In genomic region chr9:121683652-121684051, GRCh38 we compare ENCODE assay signal across 17 cellular contexts. TPM values are rescaled to one million over a fixed set of nuclear protein-coding genes. Genes with fewer than 3 reads are reported as not detected.
DNase-seq lines count a peak whose midpoint lies in the region; ATAC-seq and TF ChIP-seq lines count a peak whose summit lies in the region.
"Had no signal": no experiment of that assay in that cellular context is flagged by ENCODE, and none has a peak within 500 bp of the region (broad histone marks: within the 10 kb centered on the region; RNA-seq: fewer than 3 reads in every experiment).

No MANE protein-coding gene starts in this region.

- H3K4me3 ChIP-seq in left ventricle myocardium inferior (no peak overlapping the region), right cardiac atrium (ENCODE audit: low read length) (no peak overlapping the region), HEK293 (ENCODE audit: low read depth, low read length) (no peak overlapping the region), H7 (ENCODE audit: insufficient read depth, low read depth, low read length) (no peak overlapping the region)
- H3K4me3 ChIP-seq: GM12878, GM23338, HAP-1 had no signal

- H3K4me3 Mint-ChIP-seq in mesothelial cell of epicardium (no peak overlapping the region), T-helper 17 cell (no peak overlapping the region)
- H3K4me3 Mint-ChIP-seq: CD14-positive monocyte; CD4-positive, alpha-beta T cell; CD8-positive, alpha-beta memory T cell; GM23338 had no signal

- H3K4me1 ChIP-seq in left ventricle myocardium inferior (peaks cover 56% of the 10 kb centered on the region), right cardiac atrium (ENCODE audit: control insufficient read depth, insufficient read depth, low read length) (no peaks in the 10 kb centered on the region), HEK293 (ENCODE audit: control insufficient read depth, insufficient read depth, low read length) (no peaks in the 10 kb centered on the region)
- H3K4me1 ChIP-seq: HAP-1 had no signal

- peak overlapping the region; percentile 78 for H3K27ac Mint-ChIP-seq in mesothelial cell of epicardium
- no peak overlapping the region for H3K27ac Mint-ChIP-seq in T-helper 17 cell
- H3K27ac Mint-ChIP-seq: CD14-positive monocyte; CD4-positive, alpha-beta T cell; GM23338 had no signal

- H3K27me3 Mint-ChIP-seq in mesothelial cell of epicardium (ENCODE audit: low read depth) (no peaks in the 10 kb centered on the region), T-helper 17 cell (peaks cover 44% of the 10 kb centered on the region)

- intact Hi-C loops in left ventricle myocardium inferior (cut with micrococcal nuclease): no loop called here
- intact Hi-C loops in right cardiac atrium (cut with DNase I): loop anchor here in 3 of 4 donors (5.0 to 10.0 kb wide), 4 partner anchors 46 to 311 kb away; no protein-coding TSS in a partner anchor
- intact Hi-C loops in posterior vena cava (cut with DNase I): loop anchor here (5.0 to 10.0 kb wide), 2 partner anchors 136 to 301 kb away; no protein-coding TSS in a partner anchor

- H3K9me3 ChIP-seq in left ventricle myocardium inferior (replicated peaks) (no peaks in the 10 kb centered on the region), right cardiac atrium (ENCODE audit: control insufficient read depth, low read length) (no peaks in the 10 kb centered on the region), HEK293 (ENCODE audit: control insufficient read depth, insufficient read depth, low read depth, low read length) (no peaks in the 10 kb centered on the region), T-helper 17 cell (ENCODE audit: control insufficient read depth, low read length, poor library complexity, severe bottlenecking) (no peaks in the 10 kb centered on the region)
- H3K9me3 ChIP-seq: HAP-1 had no signal

- H3K27me3 ChIP-seq in left ventricle myocardium inferior (ENCODE audit: low read depth) (no peaks in the 10 kb centered on the region), right cardiac atrium (ENCODE audit: control insufficient read depth, insufficient read depth) (no peaks in the 10 kb centered on the region), H7 (ENCODE audit: control insufficient read depth, insufficient read depth, low read length) (no peaks in the 10 kb centered on the region)

- H3K4me1 Mint-ChIP-seq in mesothelial cell of epicardium: peaks cover 17% of the 10 kb centered on the region
- no peaks in the 10 kb centered on the region for H3K4me1 Mint-ChIP-seq in T-helper 17 cell
- H3K4me1 Mint-ChIP-seq: CD14-positive monocyte; CD8-positive, alpha-beta memory T cell had no signal

- H3K36me3 Mint-ChIP-seq in mesothelial cell of epicardium (peaks cover 3% of the 10 kb centered on the region), T-helper 17 cell (ENCODE audit: low read depth) (peaks cover 3% of the 10 kb centered on the region)
- H3K36me3 Mint-ChIP-seq: CD14-positive monocyte; CD8-positive, alpha-beta memory T cell had no signal

- ATAC-seq in right cardiac atrium (no peak), T-helper 17 cell (no peak)

- H3K9me3 Mint-ChIP-seq in mesothelial cell of epicardium: no peaks in the 10 kb centered on the region
- H3K9me3 Mint-ChIP-seq: CD14-positive monocyte; CD4-positive, alpha-beta T cell; CD8-positive, alpha-beta memory T cell; GM23338 had no signal

- POLR2A ChIA-PET in HEK293 (lab: Yijun Ruan, JAX): no interaction called here

- CTCF ChIA-PET in HEK293 (lab: Yijun Ruan, JAX): interaction anchor here (0.5 to 9.4 kb wide), 35 partner anchors 9 to 572 kb away, joined by 3 to 118 read pairs (median 4); no protein-coding TSS in a partner anchor

- 98% methylated on average over 1 of the region's 1 CpG for WGBS in right cardiac atrium

- TF ChIP-seq CTCF in left ventricle myocardium inferior (IDR thresholded peaks at IDR 0.05; ENCODE audit: borderline replicate concordance) (no peak), HEK293 (tag by site-specific recombination; IDR thresholded peaks at IDR 0.05) (no peak), mesothelial cell of epicardium (IDR thresholded peaks at IDR 0.05; ENCODE audit: unreplicated experiment) (no peak)

- no peak for DNase-seq in left ventricle myocardium inferior
- no peak for DNase-seq in right cardiac atrium
- no peak for DNase-seq in mesothelial cell of epicardium (ENCODE audit: low spot score in 2 of 2, unreplicated experiment in 2 of 2)
- DNase-seq in posterior vena cava (ENCODE audit: low spot score): peak; percentile 44
- no peak for DNase-seq in T-helper 17 cell
- DNase-seq in retina: no peak
- DNase-seq in H7: no peak
- DNase-seq: CD4-positive, alpha-beta T cell; CD8-positive, alpha-beta memory T cell; DMS 273 treated with DMSO at 0.1 percent for 48 hours; DMS79; GDM1 had no signal

- H3K36me3 ChIP-seq in left ventricle myocardium inferior: peaks cover 36% of the 10 kb centered on the region
- H3K36me3 ChIP-seq in HEK293 (ENCODE audit: control insufficient read depth in 2 of 2, insufficient read depth in 1 of 2, low read length in 2 of 2): peaks cover 0 to 33% of the 10 kb centered on the region in 2 experiments; a peak in 1 of 3 replicates
- H3K36me3 ChIP-seq in H7 (replicated peaks; ENCODE audit: control insufficient read depth, insufficient read depth, low read length): no peaks in the 10 kb centered on the region; the same call in 1 of the 2 replicates

- H3K27ac ChIP-seq in left ventricle myocardium inferior (replicated peaks): peak overlapping the region; percentile 51
- no peak overlapping the region for H3K27ac ChIP-seq in right cardiac atrium (ENCODE audit: low read length)
- H3K27ac ChIP-seq in HEK293 (ENCODE audit: extremely low read depth, low read depth, low read length): no peak overlapping the region

TF ChIP-seq in HEK293, 187 proteins besides CTCF, POLR2A, EP300 and RAD21:
- TF ChIP-seq ZBTB44 (tag by site-specific recombination; IDR thresholded peaks at IDR 0.05) (no peak), GLIS1 (tag by site-specific recombination; IDR thresholded peaks at IDR 0.05) (no peak), ZFP3 (tag by site-specific recombination; IDR thresholded peaks at IDR 0.05; ENCODE audit: low read depth) (peak; percentile 94)

RNA-seq across cellular contexts. Expression of gene DAB2IP, which starts 32.2 kb away (rescaled TPM):
- total RNA-seq in left ventricle myocardium inferior: 50.7 TPM
- total RNA-seq in right cardiac atrium: 10 to 100 TPM; 41.7 to 55.0 (median 42.7) TPM
- polyA plus RNA-seq in right cardiac atrium: 25.5 TPM
- total RNA-seq in mesothelial cell of epicardium: 71.1 to 76.5 TPM (median 75.7 TPM) in 3 replicates
- 10 to 100 TPM; 68.1 to 83.8 TPM for total RNA-seq in posterior vena cava
- total RNA-seq in T-helper 17 cell: not detected
- 24.1 and 34.6 TPM in 2 replicates for total RNA-seq in H7 (2014; rRNA removed; shearing (Covaris generic))
- polyA plus RNA-seq: CD14-positive monocyte had no signal

Comparison
In these comparisons a context has a peak if more than half of its experiments do, and no peak if none do; other contexts are left out.
1. RNA of gene DAB2IP, which starts 32.2 kb away (total RNA-seq): 68.1 to 83.8 TPM in posterior vena cava, 71.1 to 76.5 TPM in mesothelial cell of epicardium, 50.7 TPM in left ventricle myocardium inferior (single experiment), 41.7 to 55.0 TPM in right cardiac atrium and 24.1 to 34.6 TPM in H7; not detected in T-helper 17 cell; every median in the first group is over 10 times any median in the second.